Comparison of ENCODE assay signal across 12 cellular contexts in genomic region chr1:63713627-63714481, GRCh38. TPM values are rescaled to one million over a fixed set of nuclear protein-coding genes. Genes with fewer than 3 reads are reported as not detected.
A peak's percentile ranks its signal among the peaks of the same experiment; 100 is the strongest.
DNase-seq lines count a peak whose midpoint lies in the region; ATAC-seq and TF ChIP-seq lines count a peak whose summit lies in the region.
"Had no signal": no experiment of that assay in that cellular context is flagged by ENCODE, and none has a peak within 500 bp of the region (broad histone marks: within the 10 kb centered on the region; RNA-seq: fewer than 3 reads in every experiment).

No MANE protein-coding gene starts in this region.

- TF ChIP-seq CTCF in GM12865 (IDR thresholded peaks at IDR 0.05; ENCODE audit: insufficient read depth, low read depth, low read length, missing control alignments) = no peak
- TF ChIP-seq CTCF in GM10266 (IDR thresholded peaks at IDR 0.05; ENCODE audit: control insufficient read depth, insufficient read depth, low read depth, missing control alignments) = no peak
- no peak for TF ChIP-seq CTCF in mesothelial cell of epicardium (IDR thresholded peaks at IDR 0.05; ENCODE audit: unreplicated experiment)

- no peak overlapping the region for H3K4me3 Mint-ChIP-seq in mesothelial cell of epicardium

- no peak overlapping the region for H3K27ac Mint-ChIP-seq in mesothelial cell of epicardium

- DNase-seq in GM12865 (ENCODE audit: low read depth) (peak; percentile 10), SW480 (ENCODE audit: low spot score) (peak; percentile 50), mucosa of gallbladder (ENCODE audit: low spot score) (peak; percentile 34), GM10266 (ENCODE audit: extremely low spot score) (no peak), iPS-NIHi7 (ENCODE audit: extremely low spot score) (no peak), mesothelial cell of epicardium (ENCODE audit: low spot score in 2 of 2, unreplicated experiment in 2 of 2) (no peak)
- DNase-seq: caudate nucleus; Kasumi-1; lower lobe of right lung; stimulated activated CD4-positive, alpha-beta T cell treated with anti-CD3 and anti-CD28 coated beads, Interleukin-2, amount 100 ng/mL, for 48 hours had no signal

- H3K4me3 ChIP-seq in GM12865 (ENCODE audit: low read depth, low read length) = no peak overlapping the region
- H3K4me3 ChIP-seq: lower lobe of right lung had no signal

- peaks cover 39% of the 10 kb centered on the region for H3K4me1 Mint-ChIP-seq in mesothelial cell of epicardium

- ATAC-seq in HG03045 (IDR thresholded peaks at IDR 0.05; ENCODE audit: unreplicated experiment) (peak; percentile 80), GM18505 (IDR thresholded peaks at IDR 0.05; ENCODE audit: unreplicated experiment) (no peak)
- ATAC-seq: lower lobe of right lung had no signal

- H3K27me3 Mint-ChIP-seq in mesothelial cell of epicardium (ENCODE audit: low read depth) = no peaks in the 10 kb centered on the region

- TF ChIP-seq POLR2A in GM18505 (IDR thresholded peaks at IDR 0.05; ENCODE audit: borderline replicate concordance, extremely low read depth, insufficient read depth, insufficient read length) = no peak

- no peaks in the 10 kb centered on the region for H3K36me3 Mint-ChIP-seq in mesothelial cell of epicardium

- H3K9me3 Mint-ChIP-seq in mesothelial cell of epicardium = no peaks in the 10 kb centered on the region

RNA-seq across cellular contexts. Expression of gene ROR1, which starts 60.0 kb away (rescaled TPM):
- total RNA-seq in mucosa of gallbladder (13.1 TPM), mesothelial cell of epicardium (76.0 to 89.9 TPM (median 81.4 TPM) in 3 replicates)

Comparison
In these comparisons a context has a peak if more than half of its experiments do, and no peak if none do; other contexts are left out.
1. DNase-seq: peak in GM12865 (single experiment), SW480 (single experiment) and mucosa of gallbladder (single experiment); none in GM10266 (single experiment), iPS-NIHi7 (single experiment) and mesothelial cell of epicardium (0 of 2).